1 cellular context compared by ENCODE assay signal in the genomic region with DNA sequence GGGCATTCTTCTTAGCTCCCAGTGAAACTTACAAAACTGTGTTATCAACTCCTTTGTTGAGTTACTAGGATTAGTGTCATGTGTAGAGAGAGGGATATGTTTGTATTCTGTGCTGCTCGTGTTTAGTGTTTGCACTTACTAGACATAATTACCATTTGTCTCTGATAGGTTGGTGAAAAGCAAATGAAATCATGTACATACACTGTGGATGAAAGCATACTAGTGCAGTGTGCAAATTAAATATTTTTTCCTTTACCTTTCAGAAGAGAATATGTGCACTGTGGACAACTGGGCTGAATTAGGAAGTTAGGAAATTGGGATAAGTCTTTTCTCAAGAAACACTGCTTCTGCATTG.
TF ChIP-seq lines count a peak whose summit lies in the region.

No MANE protein-coding gene starts in this region.

TF ChIP-seq in GM23338, 12 proteins besides CTCF, POLR2A, EP300 and RAD21 (continued from another document):
- TF ChIP-seq REST (IDR thresholded peaks at IDR 0.05; ENCODE audit: unreplicated experiment) (no peak), EZH2phosphoT487 (IDR thresholded peaks at IDR 0.05; ENCODE audit: unreplicated experiment) (no peak), STAT1 (IDR thresholded peaks at IDR 0.05; ENCODE audit: unreplicated experiment) (no peak), ZNF114 (CRISPR knock-in tag; IDR thresholded peaks at IDR 0.05) (no peak), POLR2AphosphoS5 (IDR thresholded peaks at IDR 0.05; ENCODE audit: low read depth) (no peak), NANOG (IDR thresholded peaks at IDR 0.05; ENCODE audit: borderline replicate concordance) (no peak), EZH2 (IDR thresholded peaks at IDR 0.05; ENCODE audit: low read depth, unreplicated experiment) (no peak), CREB1 (CRISPR knock-in tag; IDR thresholded peaks at IDR 0.05; ENCODE audit: low read depth) (no peak)
- TF ChIP-seq, protein P1, sequence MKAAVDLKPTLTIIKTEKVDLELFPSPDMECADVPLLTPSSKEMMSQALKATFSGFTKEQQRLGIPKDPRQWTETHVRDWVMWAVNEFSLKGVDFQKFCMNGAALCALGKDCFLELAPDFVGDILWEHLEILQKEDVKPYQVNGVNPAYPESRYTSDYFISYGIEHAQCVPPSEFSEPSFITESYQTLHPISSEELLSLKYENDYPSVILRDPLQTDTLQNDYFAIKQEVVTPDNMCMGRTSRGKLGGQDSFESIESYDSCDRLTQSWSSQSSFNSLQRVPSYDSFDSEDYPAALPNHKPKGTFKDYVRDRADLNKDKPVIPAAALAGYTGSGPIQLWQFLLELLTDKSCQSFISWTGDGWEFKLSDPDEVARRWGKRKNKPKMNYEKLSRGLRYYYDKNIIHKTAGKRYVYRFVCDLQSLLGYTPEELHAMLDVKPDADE (IDR thresholded peaks at IDR 0.05), result no peak
